Comparison of ENCODE assay signal across 9 cellular contexts in the genomic region with DNA sequence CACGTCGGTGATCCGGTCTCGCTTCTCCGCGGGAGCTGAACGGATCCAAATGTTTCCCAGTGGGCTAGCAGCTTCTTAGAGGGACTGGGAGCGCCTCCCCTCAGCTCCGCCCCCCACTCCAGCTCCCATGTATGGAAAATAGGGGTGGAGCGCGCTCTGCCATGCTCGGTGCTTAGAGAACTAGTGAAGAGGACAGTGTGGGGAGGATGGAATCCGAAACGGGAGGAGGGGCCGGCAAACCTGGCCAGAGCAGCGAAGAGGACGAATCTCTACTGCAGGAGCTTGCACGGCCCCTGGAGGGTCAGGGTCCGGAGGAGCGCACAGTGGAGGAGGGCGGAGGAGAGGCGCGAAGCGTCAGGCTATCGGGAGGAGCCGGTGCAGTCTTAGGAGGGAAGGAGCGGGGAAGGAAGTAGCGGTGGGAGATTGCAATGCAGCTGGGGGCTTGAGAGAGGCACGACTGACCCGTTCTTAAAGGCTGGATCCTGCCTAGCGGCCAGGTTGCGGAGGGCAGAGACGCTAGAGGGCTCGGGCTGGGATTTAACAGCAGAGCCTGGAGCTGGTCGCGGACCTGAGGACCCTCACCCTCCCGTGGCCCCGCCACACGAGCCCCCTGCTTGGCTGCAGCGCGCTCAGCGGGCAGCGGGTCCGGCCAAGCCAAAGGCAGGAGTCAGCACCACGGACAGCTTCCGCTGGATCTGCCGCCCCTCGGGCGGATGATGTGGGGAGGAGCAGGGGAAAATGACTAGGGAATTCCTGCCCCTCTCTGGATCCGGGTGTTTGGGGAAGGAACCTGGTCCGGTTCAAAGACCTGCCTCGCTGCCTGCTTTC. TPM values are rescaled to one million over a fixed set of nuclear protein-coding genes. Genes with fewer than 3 reads are reported as not detected.
A peak's percentile ranks its signal among the peaks of the same experiment; 100 is the strongest.
DNase-seq lines count a peak whose midpoint lies in the region; ATAC-seq and TF ChIP-seq lines count a peak whose summit lies in the region.
"Had no signal": no experiment of that assay in that cellular context is flagged by ENCODE, and none has a peak within 500 bp of the region (broad histone marks: within the 10 kb centered on the region; RNA-seq: fewer than 3 reads in every experiment).

PRLHR (minus strand) TSS at position 51 of the 828 bp plus-strand sequence. CDS start 404 bp downstream, outside the sequence.

- peak; percentile 45 for ATAC-seq in left ventricle myocardium superior
- ATAC-seq in Right ventricle myocardium superior (ENCODE audit: poor library complexity), result no peak

- H3K36me3 ChIP-seq in WERI-Rb-1 (no peaks in the 10 kb centered on the region; the same call in 1 of the 2 replicates), vagina (no peaks in the 10 kb centered on the region)

- H3K4me3 ChIP-seq in WERI-Rb-1 (ENCODE audit: low read depth, low read length) (peak within 1 kb of the TSS; percentile 66), iPS-18c (ENCODE audit: insufficient read depth, low read depth, low read length) (peak within 1 kb of the TSS; percentile 65), vagina (peak within 1 kb of the TSS; percentile 19 to 35)

- peaks cover 15% of the 10 kb centered on the region for H3K4me1 ChIP-seq in vagina

- H3K27ac ChIP-seq in WERI-Rb-1, result peak within 1 kb of the TSS; percentile 16; the same call in 1 of the 2 replicates
- no peak within 1 kb of the TSS for H3K27ac ChIP-seq in vagina

- H3K27me3 ChIP-seq in WERI-Rb-1 (ENCODE audit: insufficient read depth, low read depth, severe bottlenecking), result no peaks in the 10 kb centered on the region
- no peaks in the 10 kb centered on the region for H3K27me3 ChIP-seq in vagina

- DNase-seq in left ventricle myocardium superior (peak; percentile 47), Right ventricle myocardium superior (no peak), WERI-Rb-1 (peak; percentile 87), vagina (ENCODE audit: extremely low spot score in 2 of 2) (no peak), DMS153 (lab: John Stamatoyannopoulos, UW) (no peak), GM19238 (ENCODE audit: insufficient read length, low spot score) (no peak), NCI-H1048 (lab: John Stamatoyannopoulos, UW) (no peak)

- peak; percentile 15; the same call in 1 of the 2 replicates for TF ChIP-seq CTCF in WERI-Rb-1 (IDR thresholded peaks at IDR 0.05; ENCODE audit: low read depth, low read length)
- TF ChIP-seq CTCF in vagina (IDR thresholded peaks at IDR 0.05), result no peak

- intact Hi-C loops in left ventricle myocardium superior (cut with micrococcal nuclease), result no loop called here
- intact Hi-C loops in Right ventricle myocardium superior (cut with DNase I), result no loop called here
- intact Hi-C loops in vagina (cut with DNase I), result no loop called here

- no peak for TF ChIP-seq POLR2A in vagina (IDR thresholded peaks at IDR 0.05)

- H3K9me3 ChIP-seq in WERI-Rb-1 (ENCODE audit: severe bottlenecking) (no peaks in the 10 kb centered on the region), iPS-18c (ENCODE audit: control insufficient read depth, insufficient read depth, low read length) (no peaks in the 10 kb centered on the region), vagina (no peaks in the 10 kb centered on the region)

RNA-seq across cellular contexts. Expression of gene PRLHR, which starts in this region (rescaled TPM):
- total RNA-seq in left ventricle myocardium superior (not detected), Right ventricle myocardium superior (not detected), vagina (23.1 TPM)
- total RNA-seq: T-helper 1 cell treated with Interleukin-12 subunit alpha and Interleukin-12 subunit beta and Interleukin-4 antibody, amounts not matched to agents 30 ng/mL and 1 ng/mL, for 36 hours had no signal

Comparison
In these comparisons a context has a peak if more than half of its experiments do, and no peak if none do; other contexts are left out.
1. RNA of gene PRLHR (total RNA-seq): 23.1 TPM in vagina (single experiment); not detected in left ventricle myocardium superior (single experiment) and not detected in Right ventricle myocardium superior (single experiment); every median in the first group is over 10 times any median in the second.
2. Peak in DNase-seq and ATAC-seq in left ventricle myocardium superior; RNA of the gene not detected or under 1 TPM.
3. Peak in every context shown above with its lines, with median percentiles within 50 percentile points of each other: H3K4me3 ChIP-seq.